17 cellular contexts compared by ENCODE assay signal in genomic region chr11:80315263-80315662, GRCh38.
"Had no signal": no experiment of that assay in that cellular context is flagged by ENCODE, and none has a peak within 500 bp of the region (broad histone marks: within the 10 kb centered on the region; RNA-seq: fewer than 3 reads in every experiment).

No MANE protein-coding gene starts in this region.

- H3K36me3 Mint-ChIP-seq: immature natural killer cell; naive thymus-derived CD8-positive, alpha-beta T cell; neural progenitor cell had no signal

- H3K27me3 Mint-ChIP-seq: naive thymus-derived CD8-positive, alpha-beta T cell had no signal

- H3K9me3 ChIP-seq: esophagus squamous epithelium, ovary had no signal

- H3K4me1 ChIP-seq: neural progenitor cell had no signal

- DNase-seq: effector CD4-positive, alpha-beta T cell; esophagus squamous epithelium; foreskin fibroblast; immature natural killer cell; kidney; left colon; left ventricle myocardium superior; naive thymus-derived CD8-positive, alpha-beta T cell; nucleus accumbens; ovary; right cardiac atrium; small intestine; stimulated activated CD4-positive, alpha-beta T cell treated with anti-CD3 and anti-CD28 coated beads, Interleukin-12 subunit alpha, Interleukin-12 subunit beta, amount 100 ng/mL, for 4 hours; stimulated activated naive CD4-positive, alpha-beta T cell; trophoblast cell had no signal

- H3K27me3 ChIP-seq: esophagus squamous epithelium, neural progenitor cell, ovary had no signal

- ATAC-seq: left colon; left ventricle myocardium superior; naive thymus-derived CD8-positive, alpha-beta T cell; right cardiac atrium had no signal

- H3K36me3 ChIP-seq: esophagus squamous epithelium, neural progenitor cell, ovary had no signal

- H3K27ac ChIP-seq: coronary artery, esophagus squamous epithelium, neural progenitor cell, ovary had no signal

- H3K4me1 Mint-ChIP-seq: immature natural killer cell; naive thymus-derived CD8-positive, alpha-beta T cell had no signal

- H3K4me3 ChIP-seq: coronary artery, esophagus squamous epithelium, neural progenitor cell, ovary had no signal

- H3K9ac ChIP-seq: neural progenitor cell had no signal

- H3K4me3 Mint-ChIP-seq: immature natural killer cell; naive thymus-derived CD8-positive, alpha-beta T cell; neural progenitor cell had no signal

- H3K9me3 Mint-ChIP-seq: neural progenitor cell had no signal

- FAIRE-seq: kidney, small intestine had no signal

- H3K27ac Mint-ChIP-seq: immature natural killer cell; naive thymus-derived CD8-positive, alpha-beta T cell; neural progenitor cell had no signal
